In the genomic region with DNA sequence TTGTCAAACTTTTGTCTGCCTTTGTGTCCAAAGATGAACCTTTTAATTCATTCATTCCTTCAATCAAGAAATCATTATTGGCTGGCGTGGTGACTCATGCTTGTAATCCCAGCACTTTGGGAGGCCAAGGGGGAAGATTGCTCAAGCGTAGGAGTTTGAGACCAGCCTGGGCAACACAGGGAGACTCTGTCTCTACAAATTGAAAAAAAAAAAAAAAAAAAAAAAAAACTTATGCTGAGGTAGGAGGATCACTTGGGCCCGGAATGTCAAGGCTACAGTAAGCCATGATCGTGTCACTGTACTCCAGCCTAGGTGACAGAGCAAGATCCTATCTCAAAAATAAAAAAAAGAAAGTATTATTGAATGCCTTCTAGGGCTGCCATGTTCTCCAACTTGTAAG, we compare ENCODE assay signal across 15 cellular contexts. TPM values are rescaled to one million over a fixed set of nuclear protein-coding genes. Genes with fewer than 3 reads are reported as not detected.
DNase-seq lines count a peak whose midpoint lies in the region; ATAC-seq and TF ChIP-seq lines count a peak whose summit lies in the region.
"Had no signal": no experiment of that assay in that cellular context is flagged by ENCODE, and none has a peak within 500 bp of the region (broad histone marks: within the 10 kb centered on the region; RNA-seq: fewer than 3 reads in every experiment).

No MANE protein-coding gene starts in this region.

- TF ChIP-seq POLR2A in right lobe of liver (IDR thresholded peaks at IDR 0.05) = no peak

- H3K27me3 ChIP-seq in right lobe of liver = no peaks in the 10 kb centered on the region

- DNase-seq in Caki2 (ENCODE audit: low read depth) (peak; percentile 35), NCI-H446 treated with DMSO at 0.1 percent for 48 hours (lab: John Stamatoyannopoulos, UW) (peak; percentile 66), choroid plexus epithelial cell (ENCODE audit: low read depth) (peak; percentile 39), right lobe of liver (no peak), NAMALWA (ENCODE audit: low spot score) (no peak), HEK293T (ENCODE audit: extremely low spot score) (no peak), T-helper 9 cell (no peak), middle frontal gyrus (ENCODE audit: extremely low spot score, low spot score) (no peak)
- DNase-seq: activated T-cell treated with anti-CD3 and anti-CD28 coated beads for 4 hours; AML-193; endodermal cell; NCI-H774; stimulated activated CD4-positive, alpha-beta T cell treated with anti-CD3 and anti-CD28 coated beads, Interleukin-1b, Interleukin-23, amount 100 ng/mL, for 48 hours had no signal

- H3K4me3 ChIP-seq in choroid plexus epithelial cell (ENCODE audit: low read depth, low read length) = no peak overlapping the region
- no peak overlapping the region for H3K4me3 ChIP-seq in right lobe of liver
- H3K4me3 ChIP-seq: SK-N-MC had no signal

- H3K36me3 ChIP-seq in right lobe of liver = no peaks in the 10 kb centered on the region

- CTCF ChIA-PET in HEK293T (lab: Yijun Ruan, JAX) = no interaction called here

- peaks cover 0 to 25% (median 6%) of the 10 kb centered on the region in 4 donors for H3K4me1 ChIP-seq in right lobe of liver
- H3K4me1 ChIP-seq: parathyroid adenoma had no signal

- ATAC-seq in right lobe of liver = peak in 2 of 4 donors; percentile 3 to 28

- TF ChIP-seq CTCF in choroid plexus epithelial cell (conservative IDR thresholded peaks at IDR 0.05; ENCODE audit: low read depth, low read length) = no peak
- TF ChIP-seq CTCF in right lobe of liver (IDR thresholded peaks at IDR 0.05) = no peak

- in situ Hi-C loops in Caki2 (cut with HindIII; ENCODE audit: low pct_unique_long_range_greater_than_20kb, low sequenced_read_pairs) = no loop called here

- intact Hi-C loops in right lobe of liver (cut with DNase I) = no loop called here

- H3K27ac ChIP-seq in right lobe of liver = peak overlapping the region; percentile 68 to 78 (median 75)
- H3K27ac ChIP-seq: parathyroid adenoma, SK-N-MC had no signal

- 34% methylated on average over 4 of the region's 4 CpGs for WGBS in right lobe of liver (ENCODE audit: insufficient coverage, low coverage, low lambda C conversion rate, missing lambda C conversion rate)

- POLR2A ChIA-PET in HEK293T (lab: Yijun Ruan, JAX) = no interaction called here

- H3K9me3 ChIP-seq in right lobe of liver = no peaks in the 10 kb centered on the region

TF ChIP-seq in HEK293T, 16 proteins besides CTCF, POLR2A, EP300 and RAD21:
- TF ChIP-seq ELF4 (IDR thresholded peaks at IDR 0.05) = no peak
- TF ChIP-seq BHLHE40 (IDR thresholded peaks at IDR 0.05; ENCODE audit: borderline replicate concordance) = no peak
- no peak for TF ChIP-seq FOXM1 (IDR thresholded peaks at IDR 0.05; ENCODE audit: borderline replicate concordance)
- TF ChIP-seq L3MBTL2 (conservative IDR thresholded peaks at IDR 0.05) = no peak
- no peak for TF ChIP-seq NFRKB (IDR thresholded peaks at IDR 0.05)
- no peak for TF ChIP-seq SP1 (IDR thresholded peaks at IDR 0.05)
- TF ChIP-seq TARDBP (IDR thresholded peaks at IDR 0.05) = no peak
- TF ChIP-seq, protein P1, sequence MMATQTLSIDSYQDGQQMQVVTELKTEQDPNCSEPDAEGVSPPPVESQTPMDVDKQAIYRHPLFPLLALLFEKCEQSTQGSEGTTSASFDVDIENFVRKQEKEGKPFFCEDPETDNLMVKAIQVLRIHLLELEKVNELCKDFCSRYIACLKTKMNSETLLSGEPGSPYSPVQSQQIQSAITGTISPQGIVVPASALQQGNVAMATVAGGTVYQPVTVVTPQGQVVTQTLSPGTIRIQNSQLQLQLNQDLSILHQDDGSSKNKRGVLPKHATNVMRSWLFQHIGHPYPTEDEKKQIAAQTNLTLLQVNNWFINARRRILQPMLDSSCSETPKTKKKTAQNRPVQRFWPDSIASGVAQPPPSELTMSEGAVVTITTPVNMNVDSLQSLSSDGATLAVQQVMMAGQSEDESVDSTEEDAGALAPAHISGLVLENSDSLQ (IDR thresholded peaks at IDR 0.05) = no peak
- TF ChIP-seq HDGF (IDR thresholded peaks at IDR 0.05; ENCODE audit: borderline replicate concordance) = no peak
- TF ChIP-seq ARNT (IDR thresholded peaks at IDR 0.05) = no peak
- TF ChIP-seq LEF1 (IDR thresholded peaks at IDR 0.05; ENCODE audit: borderline replicate concordance) = no peak
- TF ChIP-seq CTBP1 (IDR thresholded peaks at IDR 0.05; ENCODE audit: borderline replicate concordance) = no peak
- no peak for TF ChIP-seq SUZ12 (IDR thresholded peaks at IDR 0.05)

RNA-seq across cellular contexts. Expression of a gene that starts 51.3 kb away (rescaled TPM):
- 5.3 and 11.5 TPM in 2 replicates for total RNA-seq in Caki2 (2014; rRNA removed; shearing (Covaris generic); ENCODE audit: low replicate concordance)
- 10 to 100 TPM; 22.9 to 48.4 (median 30.5) TPM for total RNA-seq in right lobe of liver

Comparison
In these comparisons a context has a peak if more than half of its experiments do, and no peak if none do; other contexts are left out.
1. DNase-seq: peak in Caki2 (single experiment), NCI-H446 treated with DMSO at 0.1 percent for 48 hours (single experiment) and choroid plexus epithelial cell (single experiment); none in right lobe of liver (0 of 3), NAMALWA (single experiment), HEK293T (single experiment), T-helper 9 cell (single experiment) and middle frontal gyrus (single experiment).